Comparison of ENCODE assay signal across 37 cellular contexts in the genomic region with DNA sequence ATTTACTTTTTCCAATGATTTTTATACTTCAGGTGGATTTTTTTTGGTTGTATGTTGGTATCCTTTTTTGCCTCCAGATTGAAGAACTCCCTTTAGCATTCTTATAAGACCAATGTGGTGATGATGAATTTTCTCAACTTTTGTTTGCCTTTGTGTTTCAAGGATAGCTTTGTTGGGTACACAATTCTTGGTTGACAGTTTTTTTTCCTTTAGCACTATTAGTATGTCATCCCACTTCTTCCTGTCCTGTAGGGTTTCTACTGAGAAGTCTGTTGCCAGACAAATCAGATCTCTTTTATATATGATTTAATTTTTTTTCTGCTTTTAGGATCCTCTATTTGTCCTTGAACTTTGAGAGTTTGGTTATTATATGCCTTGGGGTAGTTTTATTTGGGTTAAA.
"Had no signal": no experiment of that assay in that cellular context is flagged by ENCODE, and none has a peak within 500 bp of the region (broad histone marks: within the 10 kb centered on the region; RNA-seq: fewer than 3 reads in every experiment).

No MANE protein-coding gene starts in this region.

- H3K27ac ChIP-seq: adrenal gland, ascending aorta, body of pancreas, brain microvascular endothelial cell, breast epithelium, cardiac muscle cell had no signal

- DNase-seq: activated effector memory CD4-positive, alpha-beta T cell treated with anti-CD3 and anti-CD28 coated beads, Interleukin-2, amount 50 U/mL, for 16 hours; activated effector memory CD4-positive, alpha-beta T cell treated with Interleukin-2 at 50 U/mL for 16 hours; activated gamma-delta T cell; activated gamma-delta T cell treated with Interleukin-2 at 50 U/mL for 16 hours; activated naive CD4-positive, alpha-beta T cell; activated naive CD4-positive, alpha-beta T cell treated with anti-CD3 and anti-CD28 coated beads for 36 hours; activated naive CD4-positive, alpha-beta T cell treated with anti-CD3 and anti-CD28 coated beads, Interleukin-2, amount 10 ng/mL, durations not matched to agents 7 days and 5 days; activated naive CD4-positive, alpha-beta T cell treated with anti-CD3 and anti-CD28 coated beads, Interleukin-2, amount 50 U/mL, for 16 hours; activated naive CD4-positive, alpha-beta T cell treated with Interleukin-2 at 50 U/mL for 16 hours; activated naive CD8-positive, alpha-beta T cell treated with anti-CD3 and anti-CD28 coated beads for 36 hours; activated naive CD8-positive, alpha-beta T cell treated with anti-CD3 and anti-CD28 coated beads, Interleukin-2, amount 10 ng/mL, durations not matched to agents 7 days and 5 days; activated naive CD8-positive, alpha-beta T cell treated with anti-CD3 and anti-CD28 coated beads, Interleukin-2, amount 50 U/mL, for 24 hours; activated T-cell treated with anti-CD3 and anti-CD28 coated beads, Interleukin-2, amount 50 U/mL, for 1 hour; activated T-cell treated with anti-CD3 and anti-CD28 coated beads, Interleukin-2, amount 50 U/mL, for 24 hours; activated T-cell treated with anti-CD3 and anti-CD28 coated beads, Interleukin-2, amount 50 U/mL, for 4 hours; activated T-cell treated with anti-CD3 and anti-CD28 coated beads, Interleukin-2, amount 50 U/mL, for 48 hours; activated T-cell treated with anti-CD3 and anti-CD28 coated beads, Interleukin-2, amount 50 U/mL, for 72 hours; adrenal gland; amniotic stem cell; amygdala; anterior cingulate cortex; aorta; body of pancreas; brain microvascular endothelial cell; caudate nucleus; central memory CD4-positive, alpha-beta T cell; cerebellar nuclear complex had no signal

- H3K27ac Mint-ChIP-seq: activated naive CD4-positive, alpha-beta T cell treated with anti-CD3 and anti-CD28 coated beads for 36 hours; activated naive CD4-positive, alpha-beta T cell treated with anti-CD3 and anti-CD28 coated beads, Interleukin-2, amount 10 ng/mL, durations not matched to agents 7 days and 5 days; activated naive CD4-positive, alpha-beta T cell treated with anti-CD3 and anti-CD28 coated beads, Interleukin-2, amount 50 U/mL, for 24 hours; activated naive CD4-positive, alpha-beta T cell treated with anti-CD3 and anti-CD28 coated beads, Interleukin-2, amount 50 U/mL, for 72 hours; activated naive CD8-positive, alpha-beta T cell; activated naive CD8-positive, alpha-beta T cell treated with anti-CD3 and anti-CD28 coated beads for 36 hours; activated naive CD8-positive, alpha-beta T cell treated with anti-CD3 and anti-CD28 coated beads, Interleukin-2, amount 10 ng/mL, durations not matched to agents 7 days and 5 days; activated naive CD8-positive, alpha-beta T cell treated with anti-CD3 and anti-CD28 coated beads, Interleukin-2, amount 50 U/mL, for 24 hours; activated T-cell treated with anti-CD3 and anti-CD28 coated beads, Interleukin-2, amount 50 U/mL, for 24 hours; activated T-cell treated with anti-CD3 and anti-CD28 coated beads, Interleukin-2, amount 50 U/mL, for 72 hours; activated T-helper 1 cell treated with anti-CD3 and anti-CD28 coated beads, Interleukin-12 subunit alpha, Interleukin-12 subunit beta, Interleukin-2, Interleukin-4 antibody, amounts not matched to agents 30 ng/mL and 10 ng/mL and 1 ng/mL, durations not matched to agents 14 hours and 24 hours and 36 hours; activated T-helper 2 cell treated with anti-CD3 and anti-CD28 coated beads, Interferon-gamma antibody, Interleukin-2, Interleukin-4, amounts not matched to agents 10 μg/mL and 5 μg/mL and 100 μg/mL, durations not matched to agents 14 hours and 24 hours and 36 hours; brain had no signal

- H3K27me3 Mint-ChIP-seq: activated naive CD4-positive, alpha-beta T cell treated with anti-CD3 and anti-CD28 coated beads, Interleukin-2, amount 10 ng/mL, durations not matched to agents 7 days and 5 days; activated naive CD4-positive, alpha-beta T cell treated with anti-CD3 and anti-CD28 coated beads, Interleukin-2, amount 50 U/mL, for 24 hours; activated naive CD8-positive, alpha-beta T cell; activated naive CD8-positive, alpha-beta T cell treated with anti-CD3 and anti-CD28 coated beads for 36 hours; activated naive CD8-positive, alpha-beta T cell treated with anti-CD3 and anti-CD28 coated beads, Interleukin-2, amount 10 ng/mL, durations not matched to agents 7 days and 5 days; activated naive CD8-positive, alpha-beta T cell treated with anti-CD3 and anti-CD28 coated beads, Interleukin-2, amount 50 U/mL, for 24 hours; activated T-cell treated with anti-CD3 and anti-CD28 coated beads, Interleukin-2, amount 50 U/mL, for 24 hours; brain; central memory CD8-positive, alpha-beta T cell had no signal

- H3K27me3 ChIP-seq: adrenal gland, ascending aorta, body of pancreas, brain microvascular endothelial cell, breast epithelium, cardiac muscle cell had no signal

- H3K4me1 ChIP-seq: adrenal gland, ascending aorta, body of pancreas, breast epithelium had no signal

- H3K36me3 ChIP-seq: adrenal gland, ascending aorta, brain microvascular endothelial cell, breast epithelium, cardiac muscle cell had no signal

- ATAC-seq: activated naive CD4-positive, alpha-beta T cell treated with anti-CD3 and anti-CD28 coated beads, Interleukin-2, amount 50 U/mL, for 72 hours; activated naive CD8-positive, alpha-beta T cell treated with anti-CD3 and anti-CD28 coated beads, Interleukin-2, amount 50 U/mL, for 24 hours; activated T-cell treated with anti-CD3 and anti-CD28 coated beads, Interleukin-2, amount 50 U/mL, for 4 hours; activated T-cell treated with anti-CD3 and anti-CD28 coated beads, Interleukin-2, amount 50 U/mL, for 72 hours; body of pancreas had no signal

- H3K4me3 ChIP-seq: adrenal gland, ascending aorta, body of pancreas, breast epithelium, cardiac muscle cell had no signal

- H3K4me1 Mint-ChIP-seq: activated naive CD4-positive, alpha-beta T cell treated with anti-CD3 and anti-CD28 coated beads, Interleukin-2, amount 10 ng/mL, durations not matched to agents 7 days and 5 days; activated naive CD4-positive, alpha-beta T cell treated with anti-CD3 and anti-CD28 coated beads, Interleukin-2, amount 50 U/mL, for 24 hours; activated naive CD8-positive, alpha-beta T cell treated with anti-CD3 and anti-CD28 coated beads for 36 hours; activated naive CD8-positive, alpha-beta T cell treated with anti-CD3 and anti-CD28 coated beads, Interleukin-2, amount 10 ng/mL, durations not matched to agents 7 days and 5 days; activated naive CD8-positive, alpha-beta T cell treated with anti-CD3 and anti-CD28 coated beads, Interleukin-2, amount 50 U/mL, for 24 hours; brain; central memory CD8-positive, alpha-beta T cell had no signal

- H3K9me3 ChIP-seq: body of pancreas had no signal

- H3K4me3 Mint-ChIP-seq: activated naive CD4-positive, alpha-beta T cell treated with anti-CD3 and anti-CD28 coated beads for 36 hours; activated naive CD4-positive, alpha-beta T cell treated with anti-CD3 and anti-CD28 coated beads, Interleukin-2, amount 10 ng/mL, durations not matched to agents 7 days and 5 days; activated naive CD4-positive, alpha-beta T cell treated with anti-CD3 and anti-CD28 coated beads, Interleukin-2, amount 50 U/mL, for 24 hours; activated naive CD8-positive, alpha-beta T cell; activated naive CD8-positive, alpha-beta T cell treated with anti-CD3 and anti-CD28 coated beads for 36 hours; activated naive CD8-positive, alpha-beta T cell treated with anti-CD3 and anti-CD28 coated beads, Interleukin-2, amount 10 ng/mL, durations not matched to agents 7 days and 5 days; activated naive CD8-positive, alpha-beta T cell treated with anti-CD3 and anti-CD28 coated beads, Interleukin-2, amount 50 U/mL, for 24 hours; activated T-cell treated with anti-CD3 and anti-CD28 coated beads, Interleukin-2, amount 50 U/mL, for 24 hours; activated T-cell treated with anti-CD3 and anti-CD28 coated beads, Interleukin-2, amount 50 U/mL, for 4 hours; activated T-cell treated with anti-CD3 and anti-CD28 coated beads, Interleukin-2, amount 50 U/mL, for 72 hours; activated T-helper 1 cell treated with anti-CD3 and anti-CD28 coated beads, Interleukin-12 subunit alpha, Interleukin-12 subunit beta, Interleukin-2, Interleukin-4 antibody, amounts not matched to agents 30 ng/mL and 10 ng/mL and 1 ng/mL, durations not matched to agents 14 hours and 24 hours and 36 hours; brain; central memory CD8-positive, alpha-beta T cell had no signal

- H3K36me3 Mint-ChIP-seq: activated naive CD4-positive, alpha-beta T cell treated with anti-CD3 and anti-CD28 coated beads, Interleukin-2, amount 10 ng/mL, durations not matched to agents 7 days and 5 days; activated naive CD4-positive, alpha-beta T cell treated with anti-CD3 and anti-CD28 coated beads, Interleukin-2, amount 50 U/mL, for 24 hours; activated naive CD8-positive, alpha-beta T cell; activated naive CD8-positive, alpha-beta T cell treated with anti-CD3 and anti-CD28 coated beads for 36 hours; activated naive CD8-positive, alpha-beta T cell treated with anti-CD3 and anti-CD28 coated beads, Interleukin-2, amount 10 ng/mL, durations not matched to agents 7 days and 5 days had no signal
